18 cellular contexts compared by ENCODE assay signal in genomic region chr2:175256806-175257585, GRCh38.
"Had no signal": no experiment of that assay in that cellular context is flagged by ENCODE, and none has a peak within 500 bp of the region (broad histone marks: within the 10 kb centered on the region; RNA-seq: fewer than 3 reads in every experiment).

No MANE protein-coding gene starts in this region.

- H3K4me3 Mint-ChIP-seq: activated CD4-positive, alpha-beta T cell treated with anti-CD3 and anti-CD28 coated beads, Interleukin-2, amount 10 ng/mL, durations not matched to agents 7 days and 5 days; activated naive CD8-positive, alpha-beta T cell; central memory CD8-positive, alpha-beta T cell; endodermal cell; naive thymus-derived CD8-positive, alpha-beta T cell had no signal

- DNase-seq: activated CD4-positive, alpha-beta T cell treated with anti-CD3 and anti-CD28 coated beads, Interleukin-2, amount 10 ng/mL, durations not matched to agents 7 days and 5 days; activated naive CD4-positive, alpha-beta T cell; activated T-cell treated with anti-CD3 and anti-CD28 coated beads, Interleukin-2, amount 50 U/mL, for 1 hour; colonic mucosa; dorsolateral prefrontal cortex; endodermal cell; head of caudate nucleus; hypothalamus; left colon; stimulated activated CD4-positive, alpha-beta T cell treated with anti-CD3 and anti-CD28 coated beads, Interleukin-12 subunit alpha, Interleukin-12 subunit beta, amount 100 ng/mL, for 4 hours had no signal

- H3K4me3 ChIP-seq: colonic mucosa, dorsolateral prefrontal cortex, gastroesophageal sphincter, thoracic aorta had no signal

- H3K36me3 Mint-ChIP-seq: activated naive CD8-positive, alpha-beta T cell had no signal

- ATAC-seq: activated CD4-positive, CD25-positive, alpha-beta regulatory T cell treated with anti-CD3 and anti-CD28 coated beads, Interleukin-2, amount 50 U/mL, for 24 hours; gastroesophageal sphincter; left colon; naive thymus-derived CD8-positive, alpha-beta T cell; SK-N-SH treated with all-trans-retinoic acid at 6 μM for 48 hours had no signal

- H3K27ac ChIP-seq: colonic mucosa, dorsolateral prefrontal cortex, gastroesophageal sphincter, thoracic aorta, VCaP had no signal

- H3K27ac Mint-ChIP-seq: activated CD4-positive, alpha-beta T cell treated with anti-CD3 and anti-CD28 coated beads, Interleukin-2, amount 10 ng/mL, durations not matched to agents 7 days and 5 days; activated naive CD8-positive, alpha-beta T cell; endodermal cell; naive thymus-derived CD8-positive, alpha-beta T cell had no signal

- H3K9me3 ChIP-seq: colonic mucosa, thoracic aorta had no signal

- H3K27me3 ChIP-seq: colonic mucosa had no signal

- H3K4me1 Mint-ChIP-seq: activated CD4-positive, alpha-beta T cell treated with anti-CD3 and anti-CD28 coated beads, Interleukin-2, amount 10 ng/mL, durations not matched to agents 7 days and 5 days; central memory CD8-positive, alpha-beta T cell; endodermal cell; naive thymus-derived CD8-positive, alpha-beta T cell had no signal

- H3K9me3 Mint-ChIP-seq: activated CD4-positive, alpha-beta T cell treated with anti-CD3 and anti-CD28 coated beads, Interleukin-2, amount 10 ng/mL, durations not matched to agents 7 days and 5 days; central memory CD8-positive, alpha-beta T cell had no signal

- H3K36me3 ChIP-seq: colonic mucosa, gastroesophageal sphincter, thoracic aorta had no signal

- H3K4me1 ChIP-seq: colonic mucosa, gastroesophageal sphincter had no signal
